ENCODE assay signal across 8 cellular contexts in genomic region chr6:52284460-52285173, GRCh38. TPM values are rescaled to one million over a fixed set of nuclear protein-coding genes. Genes with fewer than 3 reads are reported as not detected.
DNase-seq lines count a peak whose midpoint lies in the region; ATAC-seq and TF ChIP-seq lines count a peak whose summit lies in the region.

TSS of gene MCM3 (minus strand) at chr6:52284742. CDS start at chr6:52284674, 68 bp downstream.

- H3K4me1 ChIP-seq in SK-N-SH (ENCODE audit: control insufficient read depth in 1 of 2, insufficient read depth in 2 of 2, low read depth in 1 of 2, low read length in 1 of 2), result peaks cover 14 to 20% of the 10 kb centered on the region in 2 experiments; a peak in 3 of 4 replicates

- peak within 1 kb of the TSS; percentile 83 for H3K9ac ChIP-seq in SK-N-SH

- peak within 1 kb of the TSS; percentile 95 for H2AFZ ChIP-seq in SK-N-SH (ENCODE audit: low read depth)

- no peaks in the 10 kb centered on the region for H3K9me3 ChIP-seq in SK-N-SH

- TF ChIP-seq RAD21 in SK-N-SH (IDR thresholded peaks at IDR 0.05; ENCODE audit: low read length), result no peak

- H3F3A ChIP-seq in SK-N-SH (replicated peaks; ENCODE audit: insufficient read depth), result no peaks in the 10 kb centered on the region

- H3K4me3 ChIP-seq in SK-N-SH (ENCODE audit: low read depth in 2 of 2, low read length in 1 of 2), result peak within 1 kb of the TSS; percentile 88 to 89

- CTCF ChIA-PET in SK-N-SH (lab: Yijun Ruan, JAX), result interaction anchor here (0.8 to 8.6 kb wide), 11 partner anchors 9 to 381 kb away, joined by 3 to 119 read pairs (median 7); partner anchors contain the start of gene PAQR8

- DNase-seq in GM04504 (ENCODE audit: low read depth), result peak; percentile 99
- peak; percentile 99 for DNase-seq in NCI-H1048 (lab: John Stamatoyannopoulos, UW)
- peak; percentile 95 for DNase-seq in SK-N-SH
- peak; percentile 93 for DNase-seq in activated naive CD4-positive, alpha-beta T cell treated with anti-CD3 and anti-CD28 coated beads, Interleukin-2, amount 50 U/mL, for 16 hours
- DNase-seq in glomerular endothelial cell (ENCODE audit: extremely low read depth, low read depth, low spot score), result peak; percentile 98
- DNase-seq in occipital lobe (lab: John Stamatoyannopoulos, UW), result peak; percentile 98

- ATAC-seq in HG02571 (IDR thresholded peaks at IDR 0.05; ENCODE audit: unreplicated experiment), result peak; percentile 97

- 0 out of 4 replicates have a peak, but pooled peaks of 1 of the 2 experiments have one; percentile 6 for TF ChIP-seq EP300 in SK-N-SH (IDR thresholded peaks at IDR 0.05; ENCODE audit: borderline replicate concordance in 1 of 2, low read depth in 1 of 2, low read length in 1 of 2)

- WGBS in SK-N-SH (ENCODE audit: low lambda C conversion rate), result 0% methylated on average over 18 of the region's 52 CpGs

- H4K20me1 ChIP-seq in SK-N-SH (ENCODE audit: insufficient read depth), result no peaks in the 10 kb centered on the region

- H3K27ac ChIP-seq in SK-N-SH (ENCODE audit: low read depth in 2 of 2, low read length in 1 of 2) (peak within 1 kb of the TSS; percentile 53 to 99), temporal lobe (ENCODE audit: low read depth, low read length) (peak within 1 kb of the TSS; percentile 66)

- H3K9me2 ChIP-seq in SK-N-SH, result no peaks in the 10 kb centered on the region

- no peaks in the 10 kb centered on the region for H3K27me3 ChIP-seq in SK-N-SH (ENCODE audit: insufficient read depth)

- H3K36me3 ChIP-seq in SK-N-SH (replicated peaks in 1 of 2; ENCODE audit: control insufficient read depth in 1 of 2, insufficient read depth in 2 of 2, low read length in 1 of 2), result peaks cover 29 to 32% of the 10 kb centered on the region in 2 experiments

- TF ChIP-seq CTCF in SK-N-SH (IDR thresholded peaks at IDR 0.05), result no peak

- POLR2A ChIA-PET in SK-N-SH (lab: Yijun Ruan, JAX), result interaction anchor here (0.7 to 2.1 kb wide), 2 partner anchors 13 to 78 kb away, joined by 3 to 14 read pairs; partner anchors contain the start of gene PAQR8

- H3K79me2 ChIP-seq in SK-N-SH (ENCODE audit: insufficient read depth), result peaks cover 34% of the 10 kb centered on the region

- H3K4me2 ChIP-seq in SK-N-SH, result peak within 1 kb of the TSS; percentile 93

TF ChIP-seq in SK-N-SH, 30 proteins besides CTCF, POLR2A, EP300 and RAD21 (continues in another document):
- no peak for TF ChIP-seq EZH2phosphoT487 (IDR thresholded peaks at IDR 0.05; ENCODE audit: borderline replicate concordance, low read depth)
- TF ChIP-seq TEAD4 (IDR thresholded peaks at IDR 0.05; ENCODE audit: borderline replicate concordance, insufficient read depth), result no peak
- TF ChIP-seq RFX5 (IDR thresholded peaks at IDR 0.05; ENCODE audit: low read length), result peak; percentile 74
- peak; percentile 34; the same call in 1 of the 2 replicates for TF ChIP-seq POLR2AphosphoS5 (IDR thresholded peaks at IDR 0.05; ENCODE audit: low read depth, low read length)
- TF ChIP-seq, protein P1, sequence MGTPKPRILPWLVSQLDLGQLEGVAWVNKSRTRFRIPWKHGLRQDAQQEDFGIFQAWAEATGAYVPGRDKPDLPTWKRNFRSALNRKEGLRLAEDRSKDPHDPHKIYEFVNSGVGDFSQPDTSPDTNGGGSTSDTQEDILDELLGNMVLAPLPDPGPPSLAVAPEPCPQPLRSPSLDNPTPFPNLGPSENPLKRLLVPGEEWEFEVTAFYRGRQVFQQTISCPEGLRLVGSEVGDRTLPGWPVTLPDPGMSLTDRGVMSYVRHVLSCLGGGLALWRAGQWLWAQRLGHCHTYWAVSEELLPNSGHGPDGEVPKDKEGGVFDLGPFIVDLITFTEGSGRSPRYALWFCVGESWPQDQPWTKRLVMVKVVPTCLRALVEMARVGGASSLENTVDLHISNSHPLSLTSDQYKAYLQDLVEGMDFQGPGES (IDR thresholded peaks at IDR 0.05; ENCODE audit: low read depth, low read length), result peak; percentile 65
- no peak for TF ChIP-seq FOSL2 (IDR thresholded peaks at IDR 0.05; ENCODE audit: borderline replicate concordance, low read depth)
- TF ChIP-seq JUND (IDR thresholded peaks at IDR 0.05), result no peak
- no peak for TF ChIP-seq SMC3 (IDR thresholded peaks at IDR 0.05; ENCODE audit: low read depth, low read length)
- TF ChIP-seq USF1 (IDR thresholded peaks at IDR 0.05; ENCODE audit: borderline replicate concordance, low read depth), result no peak
- no peak; the same call in 1 of the 2 replicates for TF ChIP-seq FOXJ3 (CRISPR knock-in tag; IDR thresholded peaks at IDR 0.05)
- TF ChIP-seq GATA2 (CRISPR knock-in tag; IDR thresholded peaks at IDR 0.05), result no peak
- TF ChIP-seq MEF2A (IDR thresholded peaks at IDR 0.05; ENCODE audit: borderline replicate concordance, low read depth), result no peak
- TF ChIP-seq MXI1 (IDR thresholded peaks at IDR 0.05; ENCODE audit: low read depth, low read length), result peak; percentile 96
- TF ChIP-seq RCOR1 (IDR thresholded peaks at IDR 0.05; ENCODE audit: low read length), result peak; percentile 32; the same call in 1 of the 2 replicates
- peak; percentile 83 for TF ChIP-seq SIN3A (IDR thresholded peaks at IDR 0.05; ENCODE audit: borderline replicate concordance, low read depth, low read length)
- TF ChIP-seq RXRA (IDR thresholded peaks at IDR 0.05; ENCODE audit: borderline replicate concordance, low read depth), result peak; percentile 36; the same call in 1 of the 2 replicates
- peak; percentile 83 for TF ChIP-seq CHD2 (IDR thresholded peaks at IDR 0.05; ENCODE audit: low read length, partially characterized antibody)
- peak; percentile 87 for TF ChIP-seq ELF1 (IDR thresholded peaks at IDR 0.05)
- peak; percentile 52; the same call in 1 of the 2 replicates for TF ChIP-seq TAF1 (IDR thresholded peaks at IDR 0.05; ENCODE audit: borderline replicate concordance, low read depth, low read length)
- peak; percentile 86 for TF ChIP-seq GABPA (IDR thresholded peaks at IDR 0.05; ENCODE audit: low read depth)
- TF ChIP-seq REST (IDR thresholded peaks at IDR 0.05; ENCODE audit: low read depth, low read length), result no peak
- TF ChIP-seq YY1 (IDR thresholded peaks at IDR 0.05; ENCODE audit: low read depth), result no peak
- TF ChIP-seq, protein P2, sequence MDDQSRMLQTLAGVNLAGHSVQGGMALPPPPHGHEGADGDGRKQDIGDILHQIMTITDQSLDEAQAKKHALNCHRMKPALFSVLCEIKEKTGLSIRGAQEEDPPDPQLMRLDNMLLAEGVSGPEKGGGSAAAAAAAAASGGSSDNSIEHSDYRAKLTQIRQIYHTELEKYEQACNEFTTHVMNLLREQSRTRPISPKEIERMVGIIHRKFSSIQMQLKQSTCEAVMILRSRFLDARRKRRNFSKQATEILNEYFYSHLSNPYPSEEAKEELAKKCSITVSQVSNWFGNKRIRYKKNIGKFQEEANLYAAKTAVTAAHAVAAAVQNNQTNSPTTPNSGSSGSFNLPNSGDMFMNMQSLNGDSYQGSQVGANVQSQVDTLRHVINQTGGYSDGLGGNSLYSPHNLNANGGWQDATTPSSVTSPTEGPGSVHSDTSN (IDR thresholded peaks at IDR 0.05), result peak; percentile 98
- TF ChIP-seq FOXM1 (IDR thresholded peaks at IDR 0.05; ENCODE audit: low read depth), result no peak

RNA-seq across cellular contexts. Expression of gene MCM3, which starts in this region (rescaled TPM):
- 62.4 and 71.4 TPM in 2 replicates for polyA plus RNA-seq in SK-N-SH (2012; rRNA removed)
- polyA plus RNA-seq in SK-N-SH (2012; cell fraction: cytosol; rRNA removed), result 57.2 and 65.0 TPM in 2 replicates
- 65.2 and 85.5 TPM in 2 replicates for polyA plus RNA-seq in SK-N-SH (2012; cell fraction: nucleus; rRNA removed)
- total RNA-seq in glomerular endothelial cell (37.6 and 45.4 TPM in 2 replicates), occipital lobe (15.0 TPM), temporal lobe (11.8 TPM)

Comparison
In these comparisons a context has a peak if more than half of its experiments do, and no peak if none do; other contexts are left out.
1. Peak in every context shown above with its lines: DNase-seq, ATAC-seq, H3K4me3 ChIP-seq and H3K27ac ChIP-seq.